18 cellular contexts compared by ENCODE assay signal in the genomic region with DNA sequence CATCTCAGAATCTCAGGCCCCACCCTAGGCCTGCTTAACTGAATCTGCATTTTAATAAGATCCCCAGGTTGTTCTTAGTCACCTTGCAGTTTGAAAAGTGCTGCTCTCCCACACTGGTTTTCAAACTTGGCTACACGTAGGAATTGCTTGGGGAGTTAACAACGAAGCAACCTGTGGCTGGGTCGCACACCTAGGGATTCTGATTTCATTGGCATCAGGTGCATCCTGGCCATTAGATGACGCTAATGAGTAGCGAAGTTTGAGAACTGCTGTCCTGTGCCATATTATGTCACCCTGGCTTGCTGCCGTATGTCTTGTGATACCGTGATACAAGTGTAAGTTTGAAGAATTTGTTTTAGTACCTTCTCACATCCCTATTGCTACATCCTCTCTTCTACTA. TPM values are rescaled to one million over a fixed set of nuclear protein-coding genes. Genes with fewer than 3 reads are reported as not detected.
DNase-seq lines count a peak whose midpoint lies in the region; ATAC-seq and TF ChIP-seq lines count a peak whose summit lies in the region.
"Had no signal": no experiment of that assay in that cellular context is flagged by ENCODE, and none has a peak within 500 bp of the region (broad histone marks: within the 10 kb centered on the region; RNA-seq: fewer than 3 reads in every experiment).

No MANE protein-coding gene starts in this region.

- no peak for DNase-seq in activated CD8-positive, alpha-beta memory T cell treated with anti-CD3 and anti-CD28 coated beads, Interleukin-2, amount 10 ng/mL, durations not matched to agents 7 days and 5 days
- no peak for DNase-seq in activated CD8-positive, alpha-beta memory T cell treated with anti-CD3 and anti-CD28 coated beads, Interleukin-2, amount 50 U/mL, for 48 hours
- DNase-seq in NCI-H69 (lab: John Stamatoyannopoulos, UW) (peak; percentile 52), MM.1S (no peak), SK-N-DZ (ENCODE audit: low spot score) (no peak), erythroblast (lab: John Stamatoyannopoulos, UW) (no peak)
- peak; percentile 25 for DNase-seq in activated effector memory CD4-positive, alpha-beta T cell treated with Interleukin-2 at 50 U/mL for 16 hours
- DNase-seq in naive thymus-derived CD4-positive, alpha-beta T cell: no peak
- DNase-seq: aorta; C1 segment of cervical spinal cord; DMS79 treated with DMSO at 0.1 percent for 48 hours; gastrocnemius medialis; NCI-H1105 treated with DMSO at 0.1 percent for 48 hours; NCI-H2171 treated with DMSO at 0.1 percent for 48 hours; posterior cingulate gyrus; small intestine; stimulated activated naive B cell treated with anti-CD40 and anti-IgM and Interleukin-4, amounts not matched to agents 10 μg/mL and 1 μg/mL and 100 μg/mL, for 72 hours; trophoblast cell had no signal

- no peaks in the 10 kb centered on the region for H3K9me3 Mint-ChIP-seq in activated CD8-positive, alpha-beta memory T cell treated with anti-CD3 and anti-CD28 coated beads, Interleukin-2, amount 10 ng/mL, durations not matched to agents 7 days and 5 days (ENCODE audit: low read depth)
- H3K9me3 Mint-ChIP-seq in naive thymus-derived CD4-positive, alpha-beta T cell: no peaks in the 10 kb centered on the region
- H3K9me3 Mint-ChIP-seq: stimulated activated naive B cell treated with anti-CD40 and anti-IgM and Interleukin-4, amounts not matched to agents 10 μg/mL and 1 μg/mL and 100 μg/mL, for 72 hours had no signal

- no peak for TF ChIP-seq POLR2A in erythroblast (IDR thresholded peaks at IDR 0.05; ENCODE audit: low read length)

- H3K27me3 ChIP-seq in naive thymus-derived CD4-positive, alpha-beta T cell (ENCODE audit: control insufficient read depth in 2 of 2, insufficient read depth in 2 of 2, low read length in 2 of 2): no peaks in the 10 kb centered on the region
- H3K27me3 ChIP-seq in MM.1S (replicated peaks; ENCODE audit: insufficient read depth, low read length): no peaks in the 10 kb centered on the region

- H4K20me1 ChIP-seq in MM.1S (ENCODE audit: insufficient read depth, low read length): no peaks in the 10 kb centered on the region

- no peaks in the 10 kb centered on the region for H3K79me2 ChIP-seq in MM.1S (ENCODE audit: low read length)

- H3K27ac ChIP-seq in naive thymus-derived CD4-positive, alpha-beta T cell (ENCODE audit: low read depth, low read length): no peak overlapping the region
- H3K27ac ChIP-seq in MM.1S (ENCODE audit: low read length): no peak overlapping the region
- H3K27ac ChIP-seq: gastrocnemius medialis had no signal

- no peaks in the 10 kb centered on the region for H3K9me3 ChIP-seq in naive thymus-derived CD4-positive, alpha-beta T cell (ENCODE audit: control insufficient read depth in 2 of 3, low read length in 3 of 3)
- no peaks in the 10 kb centered on the region for H3K9me3 ChIP-seq in MM.1S (replicated peaks; ENCODE audit: insufficient read depth, low read length)
- H3K9me3 ChIP-seq: gastrocnemius medialis had no signal

- TF ChIP-seq CTCF in MM.1S (IDR thresholded peaks at IDR 0.05; ENCODE audit: low read length): no peak

- H3K27me3 Mint-ChIP-seq in activated CD8-positive, alpha-beta memory T cell treated with anti-CD3 and anti-CD28 coated beads, Interleukin-2, amount 10 ng/mL, durations not matched to agents 7 days and 5 days: no peaks in the 10 kb centered on the region
- no peaks in the 10 kb centered on the region for H3K27me3 Mint-ChIP-seq in naive thymus-derived CD4-positive, alpha-beta T cell
- H3K27me3 Mint-ChIP-seq: stimulated activated naive B cell treated with anti-CD40 and anti-IgM and Interleukin-4, amounts not matched to agents 10 μg/mL and 1 μg/mL and 100 μg/mL, for 72 hours had no signal

- peak overlapping the region; percentile 79 for H3K27ac Mint-ChIP-seq in activated CD8-positive, alpha-beta memory T cell treated with anti-CD3 and anti-CD28 coated beads, Interleukin-2, amount 10 ng/mL, durations not matched to agents 7 days and 5 days
- peak overlapping the region in 8 of 9 donors; percentile 1 to 83 (median 47) for H3K27ac Mint-ChIP-seq in naive thymus-derived CD4-positive, alpha-beta T cell
- H3K27ac Mint-ChIP-seq: stimulated activated naive B cell treated with anti-CD40 and anti-IgM and Interleukin-4, amounts not matched to agents 10 μg/mL and 1 μg/mL and 100 μg/mL, for 72 hours had no signal

- H3K4me1 ChIP-seq in naive thymus-derived CD4-positive, alpha-beta T cell (ENCODE audit: control insufficient read depth in 2 of 2, insufficient read depth in 2 of 2, low read length in 2 of 2): peaks cover 40 to 53% of the 10 kb centered on the region in 2 donors
- peaks cover 9% of the 10 kb centered on the region; the same call in 1 of the 2 replicates for H3K4me1 ChIP-seq in MM.1S (ENCODE audit: low read length)

- H3K36me3 Mint-ChIP-seq in activated CD8-positive, alpha-beta memory T cell treated with anti-CD3 and anti-CD28 coated beads, Interleukin-2, amount 10 ng/mL, durations not matched to agents 7 days and 5 days: no peaks in the 10 kb centered on the region
- peaks cover 0 to 8% (median 0%) of the 10 kb centered on the region in 5 donors for H3K36me3 Mint-ChIP-seq in naive thymus-derived CD4-positive, alpha-beta T cell
- H3K36me3 Mint-ChIP-seq: stimulated activated naive B cell treated with anti-CD40 and anti-IgM and Interleukin-4, amounts not matched to agents 10 μg/mL and 1 μg/mL and 100 μg/mL, for 72 hours had no signal

- H3K4me2 ChIP-seq in MM.1S (ENCODE audit: low read depth, low read length): no peak overlapping the region

- peak overlapping the region; percentile 74 for H3K4me3 ChIP-seq in naive thymus-derived CD4-positive, alpha-beta T cell (ENCODE audit: low read length)
- H3K4me3 ChIP-seq in MM.1S (ENCODE audit: low read length): no peak overlapping the region
- H3K4me3 ChIP-seq: gastrocnemius medialis had no signal

- H3K36me3 ChIP-seq in naive thymus-derived CD4-positive, alpha-beta T cell (ENCODE audit: control insufficient read depth in 2 of 3, insufficient read depth in 3 of 3, low read length in 3 of 3): no peaks in the 10 kb centered on the region
- no peaks in the 10 kb centered on the region for H3K36me3 ChIP-seq in MM.1S (replicated peaks; ENCODE audit: insufficient read depth, low read length)
- H3K36me3 ChIP-seq: gastrocnemius medialis had no signal

- POLR2A ChIA-PET in naive thymus-derived CD4-positive, alpha-beta T cell (lab: Charles Lee): interaction anchor here (1.2 kb wide), 1 partner anchor 15 kb away, joined by 4 read pairs; no protein-coding TSS in a partner anchor

- intact Hi-C loops in naive thymus-derived CD4-positive, alpha-beta T cell (cut with micrococcal nuclease): loop anchor here in 1 of 2 donors (10.0 kb wide), 3 partner anchors 595 to 805 kb away; a partner anchor contains a TSS

- CTCF ChIA-PET in activated CD8-positive, alpha-beta memory T cell treated with anti-CD3 and anti-CD28 coated beads, Interleukin-2, amount 10 ng/mL, durations not matched to agents 7 days and 5 days (lab: Charles Lee): interaction anchor here (1.0 kb wide), 1 partner anchor 12 kb away, joined by 3 read pairs; no protein-coding TSS in a partner anchor
- CTCF ChIA-PET in naive thymus-derived CD4-positive, alpha-beta T cell (lab: Charles Lee): interaction anchor here (0.6 to 1.2 kb wide), 2 partner anchors 12 to 16 kb away, joined by 3 read pairs; no protein-coding TSS in a partner anchor

- no peak for ATAC-seq in activated CD8-positive, alpha-beta memory T cell treated with anti-CD3 and anti-CD28 coated beads, Interleukin-2, amount 10 ng/mL, durations not matched to agents 7 days and 5 days
- ATAC-seq in naive thymus-derived CD4-positive, alpha-beta T cell: no peak
- ATAC-seq: gastrocnemius medialis; stimulated activated naive B cell treated with anti-CD40 and anti-IgM and Interleukin-4, amounts not matched to agents 10 μg/mL and 1 μg/mL and 100 μg/mL, for 72 hours had no signal

- H3K9ac ChIP-seq in MM.1S (ENCODE audit: low read length): no peak overlapping the region

- peaks cover 54% of the 10 kb centered on the region for H3K4me1 Mint-ChIP-seq in activated CD8-positive, alpha-beta memory T cell treated with anti-CD3 and anti-CD28 coated beads, Interleukin-2, amount 10 ng/mL, durations not matched to agents 7 days and 5 days
- peaks cover 34 to 70% (median 58%) of the 10 kb centered on the region in 7 donors for H3K4me1 Mint-ChIP-seq in naive thymus-derived CD4-positive, alpha-beta T cell

- peak overlapping the region; percentile 82 for H3K4me3 Mint-ChIP-seq in activated CD8-positive, alpha-beta memory T cell treated with anti-CD3 and anti-CD28 coated beads, Interleukin-2, amount 10 ng/mL, durations not matched to agents 7 days and 5 days
- peak overlapping the region in 8 of 10 donors; percentile 1 to 84 (median 24) for H3K4me3 Mint-ChIP-seq in naive thymus-derived CD4-positive, alpha-beta T cell
- H3K4me3 Mint-ChIP-seq: stimulated activated naive B cell treated with anti-CD40 and anti-IgM and Interleukin-4, amounts not matched to agents 10 μg/mL and 1 μg/mL and 100 μg/mL, for 72 hours had no signal

- H3K9me2 ChIP-seq in MM.1S (replicated peaks; ENCODE audit: insufficient read depth, low read length): no peaks in the 10 kb centered on the region

- no peak overlapping the region for H2AFZ ChIP-seq in MM.1S (ENCODE audit: low read length)

- no peaks in the 10 kb centered on the region for H3F3A ChIP-seq in MM.1S (ENCODE audit: insufficient read depth, low read length)

RNA-seq across cellular contexts. Expression of a gene that starts 28.2 kb away (rescaled TPM):
- 10 to 100 TPM; 20.2 to 23.7 TPM for total RNA-seq in activated CD8-positive, alpha-beta memory T cell treated with anti-CD3 and anti-CD28 coated beads, Interleukin-2, amount 10 ng/mL, durations not matched to agents 7 days and 5 days
- 10 to 100 TPM in 2 of 5 experiments, 1 to 10 TPM in 3; 5.3 to 14.9 (median 6.7) TPM for total RNA-seq in naive thymus-derived CD4-positive, alpha-beta T cell
- 1 to 10 TPM; 4.4 to 5.4 TPM for polyA plus RNA-seq in naive thymus-derived CD4-positive, alpha-beta T cell
- 0.07 TPM in 1 of 2 replicates, not detected in the other for polyA plus RNA-seq in SK-N-DZ (2014; cell fraction: cytosol; rRNA removed)
- not detected in 2 replicates for polyA plus RNA-seq in SK-N-DZ (2014; cell fraction: nucleus; rRNA removed)

Comparison
In these comparisons a context has a peak if more than half of its experiments do, and no peak if none do; other contexts are left out.
1. DNase-seq: peak in NCI-H69 (single experiment) and activated effector memory CD4-positive, alpha-beta T cell treated with Interleukin-2 at 50 U/mL for 16 hours (single experiment); none in activated CD8-positive, alpha-beta memory T cell treated with anti-CD3 and anti-CD28 coated beads, Interleukin-2, amount 10 ng/mL, durations not matched to agents 7 days and 5 days (single experiment), activated CD8-positive, alpha-beta memory T cell treated with anti-CD3 and anti-CD28 coated beads, Interleukin-2, amount 50 U/mL, for 48 hours (single experiment), naive thymus-derived CD4-positive, alpha-beta T cell (0 of 9), MM.1S (single experiment), SK-N-DZ (single experiment) and erythroblast (0 of 2).